ENCODE assay signal across 1 cellular context in genomic region chr20:23164176-23164601, GRCh38.
TF ChIP-seq lines count a peak whose summit lies in the region.

No MANE protein-coding gene starts in this region.

TF ChIP-seq in HepG2, 621 proteins besides CTCF, POLR2A, EP300 and RAD21 (continued from another document):
- TF ChIP-seq ZSCAN5A (CRISPR knock-in tag; IDR thresholded peaks at IDR 0.05; ENCODE audit: borderline replicate concordance) (0 out of 2 replicates have a peak, but pooled peaks have one; percentile 58), ZNF768 (CRISPR knock-in tag; IDR thresholded peaks at IDR 0.05) (peak; percentile 81; the same call in 1 of the 2 replicates), THAP11 (CRISPR knock-in tag; IDR thresholded peaks at IDR 0.05) (peak; percentile 20; the same call in 1 of the 2 replicates), GATAD2A (CRISPR knock-in tag; IDR thresholded peaks at IDR 0.05) (peak; percentile 31; the same call in 1 of the 2 replicates)
